In the genomic region with DNA sequence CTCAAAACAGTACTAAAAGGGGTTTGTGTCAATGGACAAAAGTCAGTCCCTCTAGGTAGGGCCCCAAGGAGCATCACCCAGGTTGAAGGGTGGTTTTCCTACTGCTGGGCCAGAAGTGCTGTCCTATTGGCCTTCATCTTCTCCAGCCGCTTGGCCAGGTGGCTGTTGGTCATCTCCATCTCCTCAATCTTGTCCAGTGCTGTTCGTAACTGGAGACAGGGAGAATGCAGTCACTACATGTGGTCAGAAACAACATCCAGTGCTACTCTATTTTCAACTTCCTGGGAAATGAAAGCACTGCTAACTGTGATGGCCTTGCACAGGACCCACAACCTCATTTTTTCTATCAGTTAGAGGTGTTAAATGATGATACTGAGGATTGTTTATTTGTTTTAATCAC, we compare ENCODE assay signal across 10 cellular contexts.
A peak's percentile ranks its signal among the peaks of the same experiment; 100 is the strongest.
DNase-seq lines count a peak whose midpoint lies in the region; ATAC-seq and TF ChIP-seq lines count a peak whose summit lies in the region.
"Had no signal": no experiment of that assay in that cellular context is flagged by ENCODE, and none has a peak within 500 bp of the region (broad histone marks: within the 10 kb centered on the region; RNA-seq: fewer than 3 reads in every experiment).

No MANE protein-coding gene starts in this region.

- DNase-seq in SJSA1 (ENCODE audit: low read depth in 1 of 2, low spot score in 2 of 2) (no peak), progenitor cell of endocrine pancreas (ENCODE audit: low spot score, unreplicated experiment) (no peak)
- no peak for DNase-seq in naive thymus-derived CD8-positive, alpha-beta T cell
- DNase-seq: NCI-H510A treated with DMSO at 0.1 percent for 48 hours; stimulated activated CD4-positive, alpha-beta T cell treated with anti-CD3 and anti-CD28 coated beads, Interleukin-2, amount 100 ng/mL, for 48 hours had no signal

- H3K27me3 ChIP-seq in SJSA1 (replicated peaks): no peaks in the 10 kb centered on the region
- H3K27me3 ChIP-seq in gastroesophageal sphincter: no peaks in the 10 kb centered on the region
- no peaks in the 10 kb centered on the region for H3K27me3 ChIP-seq in skeletal muscle tissue (ENCODE audit: control insufficient read depth in 3 of 3, insufficient read depth in 3 of 3, low read length in 3 of 3)

- 84% methylated on average over 2 of the region's 2 CpGs; no CpG with 5 or more reads in 1 of the 2 donors for WGBS in gastroesophageal sphincter (ENCODE audit: low coverage in 1 of 2), 2 donors

- H3K9ac ChIP-seq in skeletal muscle tissue (ENCODE audit: low read depth in 1 of 3, low read length in 3 of 3): no peak overlapping the region

- H3K27me3 Mint-ChIP-seq in progenitor cell of endocrine pancreas: no peaks in the 10 kb centered on the region
- no peaks in the 10 kb centered on the region for H3K27me3 Mint-ChIP-seq in naive thymus-derived CD8-positive, alpha-beta T cell

- H3K9me3 Mint-ChIP-seq in progenitor cell of endocrine pancreas (ENCODE audit: low read depth): no peaks in the 10 kb centered on the region
- H3K9me3 Mint-ChIP-seq in naive thymus-derived CD8-positive, alpha-beta T cell: no peaks in the 10 kb centered on the region

- H3K9me3 ChIP-seq in SJSA1 (replicated peaks): no peaks in the 10 kb centered on the region
- no peaks in the 10 kb centered on the region for H3K9me3 ChIP-seq in gastroesophageal sphincter
- no peaks in the 10 kb centered on the region for H3K9me3 ChIP-seq in skeletal muscle tissue (ENCODE audit: control insufficient read depth in 3 of 3, low read length in 3 of 3)

- no peak overlapping the region for H3K4me3 Mint-ChIP-seq in progenitor cell of endocrine pancreas (ENCODE audit: low read depth)
- no peak overlapping the region for H3K4me3 Mint-ChIP-seq in naive thymus-derived CD8-positive, alpha-beta T cell

- no peak for TF ChIP-seq EP300 in gastroesophageal sphincter (IDR thresholded peaks at IDR 0.05)

- H3K4me3 ChIP-seq in SJSA1 (no peak overlapping the region), gastroesophageal sphincter (no peak overlapping the region), skeletal muscle tissue (ENCODE audit: low read length in 3 of 3) (no peak overlapping the region)

- TF ChIP-seq POLR2A in gastroesophageal sphincter (IDR thresholded peaks at IDR 0.05): no peak

- no peak overlapping the region for H3K27ac Mint-ChIP-seq in progenitor cell of endocrine pancreas
- H3K27ac Mint-ChIP-seq in naive thymus-derived CD8-positive, alpha-beta T cell: peak overlapping the region in 4 of 10 donors; percentile 22 to 83 (median 44)

- H3K4me1 ChIP-seq in SJSA1 (replicated peaks) (peaks cover 36% of the 10 kb centered on the region), gastroesophageal sphincter (peaks cover 2 to 55% (median 9%) of the 10 kb centered on the region in 3 donors), skeletal muscle tissue (ENCODE audit: control insufficient read depth in 3 of 3, insufficient read depth in 3 of 3, low read length in 3 of 3) (peaks cover 18 to 31% (median 22%) of the 10 kb centered on the region in 3 donors)

- peaks cover 95% of the 10 kb centered on the region for H3K36me3 ChIP-seq in SJSA1
- H3K36me3 ChIP-seq in gastroesophageal sphincter: peaks cover 4 to 85% of the 10 kb centered on the region in 2 donors
- peaks cover 17 to 52% (median 42%) of the 10 kb centered on the region in 3 donors for H3K36me3 ChIP-seq in skeletal muscle tissue (ENCODE audit: control insufficient read depth in 3 of 3, insufficient read depth in 3 of 3, low read length in 3 of 3)

- ATAC-seq in GM19351 (IDR thresholded peaks at IDR 0.05; ENCODE audit: unreplicated experiment) (peak; percentile 7), gastroesophageal sphincter (no peak), HG03097 (IDR thresholded peaks at IDR 0.05; ENCODE audit: low FRiP score, unreplicated experiment) (no peak), GM21390 (IDR thresholded peaks at IDR 0.05; ENCODE audit: unreplicated experiment) (no peak)
- ATAC-seq in naive thymus-derived CD8-positive, alpha-beta T cell: no peak

- H3K4me1 Mint-ChIP-seq in progenitor cell of endocrine pancreas (ENCODE audit: low read depth): peaks cover 5% of the 10 kb centered on the region
- H3K4me1 Mint-ChIP-seq in naive thymus-derived CD8-positive, alpha-beta T cell: no peaks in the 10 kb centered on the region

- H3K27ac ChIP-seq in SJSA1 (peak overlapping the region; percentile 5; the same call in 1 of the 2 replicates), gastroesophageal sphincter (peak overlapping the region; percentile 58 to 72 (median 69)), skeletal muscle tissue (ENCODE audit: low read depth, low read length) (peak overlapping the region; percentile 58)

- no peak for TF ChIP-seq CTCF in gastroesophageal sphincter (IDR thresholded peaks at IDR 0.05)
- no peak for TF ChIP-seq CTCF in progenitor cell of endocrine pancreas (IDR thresholded peaks at IDR 0.05; ENCODE audit: unreplicated experiment)

- peaks cover 21% of the 10 kb centered on the region for H3K36me3 Mint-ChIP-seq in progenitor cell of endocrine pancreas (ENCODE audit: insufficient read depth)
- H3K36me3 Mint-ChIP-seq in naive thymus-derived CD8-positive, alpha-beta T cell: peaks cover 4 to 94% (median 28%) of the 10 kb centered on the region in 3 donors

- POLR2A ChIA-PET in naive thymus-derived CD8-positive, alpha-beta T cell (lab: Charles Lee): no interaction called here

Comparison
In these comparisons a context has a peak if more than half of its experiments do, and no peak if none do; other contexts are left out.
1. H3K27ac ChIP-seq: peak in every context shown above with its lines; median percentile 69 in gastroesophageal sphincter; 58 in skeletal muscle tissue; 5 in SJSA1.